In genomic region chr3:126253072-126253471, GRCh38 we compare ENCODE assay signal across 1 cellular context.
TF ChIP-seq lines count a peak whose summit lies in the region.

No MANE protein-coding gene starts in this region.

TF ChIP-seq in HepG2, 621 proteins besides CTCF, POLR2A, EP300 and RAD21 (continued from another document):
- no peak for TF ChIP-seq ZNF512B (CRISPR knock-in tag; IDR thresholded peaks at IDR 0.05; ENCODE audit: borderline replicate concordance)
- TF ChIP-seq ZNF383 (CRISPR knock-in tag; IDR thresholded peaks at IDR 0.05; ENCODE audit: borderline replicate concordance) = no peak
- no peak for TF ChIP-seq ZNF878 (CRISPR knock-in tag; IDR thresholded peaks at IDR 0.05)
- no peak for TF ChIP-seq GATAD2A (CRISPR knock-in tag; IDR thresholded peaks at IDR 0.05)
- peak; percentile 66 for TF ChIP-seq MAFF (IDR thresholded peaks at IDR 0.05; ENCODE audit: low read depth, low read length)
- TF ChIP-seq PHF21A (CRISPR knock-in tag; IDR thresholded peaks at IDR 0.05) = no peak
- TF ChIP-seq ZNF629 (CRISPR knock-in tag; conservative IDR thresholded peaks at IDR 0.05) = no peak
- peak; percentile 53 to 81; a peak in 3 of 4 replicates for TF ChIP-seq MAFK (conservative IDR thresholded peaks at IDR 0.05 in 1 of 2, IDR thresholded peaks at IDR 0.05 in 1 of 2; ENCODE audit: low read length in 2 of 2)
- TF ChIP-seq REPIN1 (CRISPR knock-in tag; IDR thresholded peaks at IDR 0.05; ENCODE audit: borderline replicate concordance, low read depth) = no peak
- TF ChIP-seq HMG20A (CRISPR knock-in tag; IDR thresholded peaks at IDR 0.05; ENCODE audit: borderline replicate concordance) = no peak
- TF ChIP-seq TBX2 (CRISPR knock-in tag; IDR thresholded peaks at IDR 0.05; ENCODE audit: borderline replicate concordance) = no peak
- no peak for TF ChIP-seq SIN3B (IDR thresholded peaks at IDR 0.05; ENCODE audit: low read length)
- no peak for TF ChIP-seq RBM39 (IDR thresholded peaks at IDR 0.05; ENCODE audit: low read depth, low read length, poor library complexity, severe bottlenecking)
- TF ChIP-seq HOMEZ (CRISPR knock-in tag; IDR thresholded peaks at IDR 0.05; ENCODE audit: low read depth) = no peak
- TF ChIP-seq ZNF567 (CRISPR knock-in tag; IDR thresholded peaks at IDR 0.05; ENCODE audit: borderline replicate concordance) = no peak
TF ChIP-seq in HepG2: peak in this region for 2.
